8 cellular contexts compared by ENCODE assay signal in the genomic region with DNA sequence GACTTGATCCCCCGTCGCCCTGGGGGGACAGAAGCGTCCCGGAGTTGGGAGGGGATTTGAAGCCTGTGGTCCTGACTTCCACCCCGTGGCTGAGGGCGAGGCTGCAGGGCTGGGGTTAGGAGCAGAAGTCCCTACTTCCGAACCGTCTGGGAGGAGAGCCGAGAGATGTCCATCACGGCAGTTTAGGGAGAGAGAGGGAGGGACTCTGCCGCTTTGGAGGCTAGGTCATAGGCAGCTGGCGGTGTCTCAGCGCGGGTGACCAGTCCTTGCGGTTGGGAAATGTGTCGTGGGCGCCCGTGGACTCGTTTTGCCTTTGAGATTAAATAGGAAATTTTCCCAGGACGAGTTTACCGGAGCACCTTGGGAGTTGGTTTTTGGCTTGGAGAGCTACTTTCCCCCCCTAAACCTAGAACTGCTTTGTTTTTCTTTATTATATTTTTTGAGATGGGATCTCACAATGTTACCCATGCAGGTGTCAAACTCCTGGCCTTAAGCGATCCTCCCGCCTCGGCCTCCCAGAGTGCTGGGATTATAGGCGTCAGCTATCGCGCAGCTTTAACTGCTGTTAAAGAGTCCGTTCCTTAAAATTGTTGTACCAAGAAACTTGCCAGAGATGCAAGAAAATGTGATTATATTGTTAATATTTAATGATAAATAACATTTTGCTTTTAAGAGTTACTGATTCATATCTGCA. TPM values are rescaled to one million over a fixed set of nuclear protein-coding genes. Genes with fewer than 3 reads are reported as not detected.
DNase-seq lines count a peak whose midpoint lies in the region; ATAC-seq and TF ChIP-seq lines count a peak whose summit lies in the region.
"Not testable (repeated sequence)": the region's sequence is repeated elsewhere in the genome, so short reads cannot be mapped to it uniquely, and the experiment has no call there.

No MANE protein-coding gene starts in this region.

- H3K27me3 Mint-ChIP-seq in activated T-helper 17 cell treated with anti-CD3 and anti-CD28 coated beads, Interleukin-2, amount 50 U/mL, for 72 hours; endodermal cell (ENCODE audit: insufficient read depth): not testable (repeated sequence)

- not testable (repeated sequence) for H3K4me1 Mint-ChIP-seq in activated T-helper 17 cell treated with anti-CD3 and anti-CD28 coated beads, Interleukin-2, amount 50 U/mL, for 72 hours; endodermal cell

- H3K4me3 Mint-ChIP-seq in activated T-helper 17 cell treated with anti-CD3 and anti-CD28 coated beads, Interleukin-2, amount 50 U/mL, for 72 hours: peak overlapping the region; percentile 88
- peak overlapping the region; percentile 94 for H3K4me3 Mint-ChIP-seq in endodermal cell

- not testable (repeated sequence) for H3K4me1 ChIP-seq in NT2/D1 (ENCODE audit: insufficient read depth, insufficient read length); endodermal cell (ENCODE audit: control insufficient read depth, insufficient read depth, low read length)

- peak overlapping the region; percentile 98 for H3K27ac Mint-ChIP-seq in activated T-helper 17 cell treated with anti-CD3 and anti-CD28 coated beads, Interleukin-2, amount 50 U/mL, for 72 hours
- H3K27ac Mint-ChIP-seq in endodermal cell: peak overlapping the region; percentile 99

- peaks cover 15% of the 10 kb centered on the region for H3K36me3 ChIP-seq in NT2/D1 (ENCODE audit: insufficient read depth, insufficient read length, low read length)
- H3K36me3 ChIP-seq in endodermal cell (ENCODE audit: control insufficient read depth, insufficient read depth, low read length): not testable (repeated sequence)

- peak; percentile 67 for DNase-seq in ACHN
- peak; percentile 28 for DNase-seq in NT2/D1 (ENCODE audit: low read depth, low spot score)
- not testable (repeated sequence) for DNase-seq in endodermal cell
- DNase-seq in kidney tubule cell (ENCODE audit: low spot score): peak; percentile 68
- peak; percentile 23 for DNase-seq in renal cortical epithelial cell (ENCODE audit: low read depth)

- H3K9ac ChIP-seq in NT2/D1 (ENCODE audit: insufficient read length, low read depth) (peak overlapping the region; percentile 90), endodermal cell (ENCODE audit: extremely low read depth, low read length, poor library complexity, severe bottlenecking) (peak overlapping the region; percentile 92)

- H3K27me3 ChIP-seq in NT2/D1 (ENCODE audit: insufficient read depth, insufficient read length); endodermal cell (ENCODE audit: control insufficient read depth, insufficient read depth, low read length, poor library complexity, severe bottlenecking): not testable (repeated sequence)

- H3K36me3 Mint-ChIP-seq in activated T-helper 17 cell treated with anti-CD3 and anti-CD28 coated beads, Interleukin-2, amount 50 U/mL, for 72 hours (ENCODE audit: low read depth): peaks cover 16% of the 10 kb centered on the region
- H3K36me3 Mint-ChIP-seq in endodermal cell (ENCODE audit: low read depth): peaks cover 13% of the 10 kb centered on the region

- 6 to 17% methylated on average over 14 to 28 of the region's 28 CpGs for WGBS in endodermal cell (ENCODE audit: insufficient coverage in 1 of 2, insufficient read length in 1 of 2), 2 experiments

- peak; percentile 42 for TF ChIP-seq CTCF in endodermal cell (conservative IDR thresholded peaks at IDR 0.05)

- H3K9me3 Mint-ChIP-seq in activated T-helper 17 cell treated with anti-CD3 and anti-CD28 coated beads, Interleukin-2, amount 50 U/mL, for 72 hours; endodermal cell: not testable (repeated sequence)

- H3K27ac ChIP-seq in endodermal cell (ENCODE audit: low read depth, low read length): peak overlapping the region; percentile 97

- not testable (repeated sequence) for H3K9me3 ChIP-seq in NT2/D1 (ENCODE audit: insufficient read depth, low read length); endodermal cell (ENCODE audit: control insufficient read depth, low read length)

- ATAC-seq in GM18511 (IDR thresholded peaks at IDR 0.05; ENCODE audit: unreplicated experiment) (peak; percentile 16), HG03108 (IDR thresholded peaks at IDR 0.05; ENCODE audit: unreplicated experiment) (peak; percentile 9)
- ATAC-seq in activated T-helper 17 cell treated with anti-CD3 and anti-CD28 coated beads, Interleukin-2, amount 50 U/mL, for 72 hours (replicated peaks): peak; percentile 32

- H3K4me3 ChIP-seq in NT2/D1 (ENCODE audit: insufficient read length, low read depth) (peak overlapping the region; percentile 95), endodermal cell (ENCODE audit: low read length) (peak overlapping the region; percentile 89)

- in situ Hi-C loops in ACHN (cut with HindIII; ENCODE audit: low pct_ligation_motif_present, low pct_unique_long_range_greater_than_20kb, low sequenced_read_pairs): not testable (repeated sequence)

RNA-seq across cellular contexts. Expression of a gene that starts 26.6 kb away (rescaled TPM):
- total RNA-seq in activated T-helper 17 cell treated with anti-CD3 and anti-CD28 coated beads, Interleukin-2, amount 50 U/mL, for 72 hours: 10 to 100 TPM; 14.7 to 15.5 TPM
- total RNA-seq in endodermal cell (10 to 100 TPM; 13.1 to 15.6 TPM), renal cortical epithelial cell (4.0 and 8.4 TPM in 2 replicates)
- polyA plus RNA-seq in endodermal cell (2013, experiment 1 of 2): 17.6 TPM
- 16.2 TPM for polyA plus RNA-seq in endodermal cell (2013, experiment 2 of 2)
